8 cellular contexts compared by ENCODE assay signal in genomic region chr1:77978969-77979838, GRCh38. TPM values are rescaled to one million over a fixed set of nuclear protein-coding genes. Genes with fewer than 3 reads are reported as not detected.
DNase-seq lines count a peak whose midpoint lies in the region; TF ChIP-seq lines count a peak whose summit lies in the region.

TSS of gene FUBP1 (minus strand) at chr1:77979072. CDS start at chr1:77979004, 68 bp downstream.

- H3K36me3 ChIP-seq in osteoblast (ENCODE audit: insufficient read depth, low read length) (peaks cover 16% of the 10 kb centered on the region), thymus (ENCODE audit: control insufficient read depth, insufficient read depth) (no peaks in the 10 kb centered on the region)

- peak within 1 kb of the TSS; percentile 98 for H3K27ac ChIP-seq in osteoblast (ENCODE audit: low read depth, low read length)
- H3K27ac ChIP-seq in thymus (ENCODE audit: low read depth), result peak within 1 kb of the TSS; percentile 100

- H3K9me3 Mint-ChIP-seq in HFFc6, result 0 out of 2 replicates have a peak, but pooled peaks cover 7% of the 10 kb centered on the region
- no peaks in the 10 kb centered on the region for H3K9me3 Mint-ChIP-seq in activated naive CD4-positive, alpha-beta T cell treated with anti-CD3 and anti-CD28 coated beads, Interleukin-2, amount 10 ng/mL, durations not matched to agents 7 days and 5 days

- H3K27me3 ChIP-seq in osteoblast (ENCODE audit: insufficient read depth, low read length), result no peaks in the 10 kb centered on the region
- H3K27me3 ChIP-seq in thymus (ENCODE audit: control insufficient read depth, insufficient read depth), result no peaks in the 10 kb centered on the region

- CTCF ChIA-PET in activated naive CD4-positive, alpha-beta T cell treated with anti-CD3 and anti-CD28 coated beads, Interleukin-2, amount 10 ng/mL, durations not matched to agents 7 days and 5 days (lab: Charles Lee), result interaction anchor here (1.0 to 1.6 kb wide), 4 partner anchors 15 to 25 kb away, joined by 3 to 10 read pairs (median 5); partner anchors contain the start of gene DNAJB4

- peak within 1 kb of the TSS; percentile 77 for H3K4me2 ChIP-seq in osteoblast (ENCODE audit: insufficient read depth, low read length)

- peaks cover 90% of the 10 kb centered on the region for H3K79me2 ChIP-seq in osteoblast (ENCODE audit: insufficient read depth, low read length)

- H3K9me3 ChIP-seq in osteoblast (ENCODE audit: low read depth, low read length) (no peaks in the 10 kb centered on the region), thymus (ENCODE audit: control insufficient read depth) (no peaks in the 10 kb centered on the region)

- TF ChIP-seq CTCF in HFFc6 (IDR thresholded peaks at IDR 0.05) (peak; percentile 78), osteoblast (IDR thresholded peaks at IDR 0.05; ENCODE audit: extremely low read depth, low read depth, low read length) (peak; percentile 63)

- peaks cover 37% of the 10 kb centered on the region for H4K20me1 ChIP-seq in osteoblast (ENCODE audit: insufficient read depth, low read length)

- DNase-seq in HFFc6 (peak; percentile 99), NAMALWA (ENCODE audit: low spot score) (peak; percentile 99), SK-N-DZ (ENCODE audit: low spot score) (peak; percentile 98), glomerular visceral epithelial cell (ENCODE audit: extremely low spot score) (peak; percentile 99), osteoblast (ENCODE audit: insufficient read length, low spot score, missing footprints) (peak; percentile 95)
- peak; percentile 97 for DNase-seq in activated naive CD4-positive, alpha-beta T cell treated with anti-CD3 and anti-CD28 coated beads, Interleukin-2, amount 10 ng/mL, durations not matched to agents 7 days and 5 days

- H3K27me3 Mint-ChIP-seq in HFFc6 (ENCODE audit: insufficient read depth), result no peaks in the 10 kb centered on the region; the same call in 1 of the 2 replicates
- no peaks in the 10 kb centered on the region for H3K27me3 Mint-ChIP-seq in activated naive CD4-positive, alpha-beta T cell treated with anti-CD3 and anti-CD28 coated beads, Interleukin-2, amount 10 ng/mL, durations not matched to agents 7 days and 5 days

- H3K4me3 Mint-ChIP-seq in HFFc6, result no peak within 1 kb of the TSS
- H3K4me3 Mint-ChIP-seq in activated naive CD4-positive, alpha-beta T cell treated with anti-CD3 and anti-CD28 coated beads, Interleukin-2, amount 10 ng/mL, durations not matched to agents 7 days and 5 days, result no peak within 1 kb of the TSS

- H3K4me1 ChIP-seq in osteoblast (ENCODE audit: insufficient read depth, low read length), result peaks cover 36% of the 10 kb centered on the region
- peaks cover 9% of the 10 kb centered on the region for H3K4me1 ChIP-seq in thymus (ENCODE audit: control insufficient read depth, insufficient read depth, low read length)

- peak within 1 kb of the TSS; percentile 97 for H2AFZ ChIP-seq in osteoblast (ENCODE audit: low read length)

- under 1% methylated on average over 57 of the region's 57 CpGs for WGBS in thymus

- peaks cover 53% of the 10 kb centered on the region for H3K4me1 Mint-ChIP-seq in HFFc6 (ENCODE audit: low read depth)
- peaks cover 45% of the 10 kb centered on the region for H3K4me1 Mint-ChIP-seq in activated naive CD4-positive, alpha-beta T cell treated with anti-CD3 and anti-CD28 coated beads, Interleukin-2, amount 10 ng/mL, durations not matched to agents 7 days and 5 days

- peaks cover 22% of the 10 kb centered on the region for H3K36me3 Mint-ChIP-seq in HFFc6 (ENCODE audit: low read depth)
- peaks cover 31% of the 10 kb centered on the region for H3K36me3 Mint-ChIP-seq in activated naive CD4-positive, alpha-beta T cell treated with anti-CD3 and anti-CD28 coated beads, Interleukin-2, amount 10 ng/mL, durations not matched to agents 7 days and 5 days

- peak within 1 kb of the TSS; percentile 97 for H3K4me3 ChIP-seq in GM08714 (ENCODE audit: low read length)
- H3K4me3 ChIP-seq in osteoblast (ENCODE audit: insufficient read depth, low read length), result peak within 1 kb of the TSS; percentile 94
- peak within 1 kb of the TSS; percentile 93 for H3K4me3 ChIP-seq in thymus (ENCODE audit: low read length)

- no peak within 1 kb of the TSS for H3K27ac Mint-ChIP-seq in HFFc6
- H3K27ac Mint-ChIP-seq in activated naive CD4-positive, alpha-beta T cell treated with anti-CD3 and anti-CD28 coated beads, Interleukin-2, amount 10 ng/mL, durations not matched to agents 7 days and 5 days, result no peak within 1 kb of the TSS

RNA-seq across cellular contexts. Expression of gene FUBP1, which starts in this region (rescaled TPM):
- 100 to 1,000 TPM in 5 of 6 experiments, 10 to 100 TPM in 1; 94.7 to 125 (median 119) TPM for total RNA-seq in HFFc6 (2021; fragmentation: NEBNext Ultra II Directional; extraction: Animal tissue kit (Norgen Biotek cat#: 25700))
- 251 and 455 TPM in 2 replicates for polyA plus RNA-seq in SK-N-DZ (2014; cell fraction: cytosol; rRNA removed)
- polyA plus RNA-seq in SK-N-DZ (2014; cell fraction: nucleus; rRNA removed), result 574 and 602 TPM in 2 replicates
- 86.9 and 91.6 TPM in 2 replicates for total RNA-seq in osteoblast
- polyA plus RNA-seq in thymus, result 110 TPM

Comparison
In these comparisons a context has a peak if more than half of its experiments do, and no peak if none do; other contexts are left out.
1. Peak in every context shown above with its lines: DNase-seq, H3K4me3 ChIP-seq and H3K27ac ChIP-seq.